ENCODE assay signal across 15 cellular contexts in genomic region chr6:124682751-124683150, GRCh38.
"Had no signal": no experiment of that assay in that cellular context is flagged by ENCODE, and none has a peak within 500 bp of the region (broad histone marks: within the 10 kb centered on the region; RNA-seq: fewer than 3 reads in every experiment).

No MANE protein-coding gene starts in this region.

- ATAC-seq: natural killer cell; right cardiac atrium; sciatic nerve; stimulated activated effector memory CD8-positive, alpha-beta T cell treated with anti-CD3 and anti-CD28 coated beads, Interleukin-12 subunit alpha, Interleukin-12 subunit beta, amount 100 ng/mL, for 72 hours had no signal

- DNase-seq: hypothalamus; immature natural killer cell; islet precursor cell; left ventricle myocardium inferior; naive B cell; natural killer cell; nephron progenitor cell; ovary; right cardiac atrium; stimulated activated CD4-positive, alpha-beta T cell treated with anti-CD3 and anti-CD28 coated beads, Interleukin-4, amount 100 ng/mL, for 24 hours; stimulated activated naive CD4-positive, alpha-beta T cell; transverse colon; upper lobe of left lung had no signal
